Comparison of ENCODE assay signal across 8 cellular contexts in the genomic region with DNA sequence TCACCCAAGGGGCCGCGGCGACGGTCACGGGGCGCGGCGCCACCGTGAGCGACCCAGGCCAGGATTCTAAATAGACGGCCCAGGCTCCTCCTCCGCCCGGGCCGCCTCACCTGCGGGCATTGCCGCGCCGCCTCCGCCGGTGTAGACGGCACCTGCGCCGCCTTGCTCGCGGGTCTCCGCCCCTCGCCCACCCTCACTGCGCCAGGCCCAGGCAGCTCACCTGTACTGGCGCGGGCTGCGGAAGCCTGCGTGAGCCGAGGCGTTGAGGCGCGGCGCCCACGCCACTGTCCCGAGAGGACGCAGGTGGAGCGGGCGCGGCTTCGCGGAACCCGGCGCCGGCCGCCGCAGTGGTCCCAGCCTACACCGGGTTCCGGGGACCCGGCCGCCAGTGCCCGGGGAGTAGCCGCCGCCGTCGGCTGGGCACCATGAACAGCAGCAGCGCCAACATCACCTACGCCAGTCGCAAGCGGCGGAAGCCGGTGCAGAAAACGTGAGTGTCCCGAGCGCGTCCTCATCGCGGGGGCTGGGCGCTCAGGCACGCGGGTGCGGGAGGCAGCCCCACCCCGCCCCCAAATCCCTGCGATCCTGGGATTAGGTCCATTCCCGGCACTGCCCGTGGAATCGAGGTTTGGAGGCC. TPM values are rescaled to one million over a fixed set of nuclear protein-coding genes. Genes with fewer than 3 reads are reported as not detected.
DNase-seq lines count a peak whose midpoint lies in the region; ATAC-seq and TF ChIP-seq lines count a peak whose summit lies in the region.

No MANE protein-coding gene starts in this region.

- H3K79me2 ChIP-seq in OCI-LY7 (ENCODE audit: insufficient read depth, low read depth, low read length): no peaks in the 10 kb centered on the region

- peak overlapping the region; percentile 96 for H3K27ac Mint-ChIP-seq in type B pancreatic cell

- ATAC-seq in HG02938 (IDR thresholded peaks at IDR 0.05; ENCODE audit: unreplicated experiment): peak; percentile 20

- CTCF ChIA-PET in OCI-LY7 (lab: Charles Lee; ENCODE audit: unreplicated experiment): no interaction called here

- H3K4me3 ChIP-seq in OCI-LY7 (ENCODE audit: low read depth, low read length, poor library complexity, severe bottlenecking): no peak overlapping the region

- H3K9me2 ChIP-seq in OCI-LY7 (ENCODE audit: insufficient read depth, low read length): no peaks in the 10 kb centered on the region

- no peaks in the 10 kb centered on the region for H4K20me1 ChIP-seq in OCI-LY7 (ENCODE audit: insufficient read depth, low read length)

- peaks cover 7% of the 10 kb centered on the region for H3K36me3 Mint-ChIP-seq in type B pancreatic cell

- TF ChIP-seq CTCF in OCI-LY7 (conservative IDR thresholded peaks at IDR 0.05; ENCODE audit: low read length) (no peak), type B pancreatic cell (conservative IDR thresholded peaks at IDR 0.05) (no peak)

- peaks cover 28% of the 10 kb centered on the region for H3K27me3 Mint-ChIP-seq in type B pancreatic cell

- BruUV-seq in OCI-LY7 (replicated peaks; lab: Mats Ljungman, UMichigan): no TSS peak

- no peaks in the 10 kb centered on the region for H3K4me1 ChIP-seq in OCI-LY7 (ENCODE audit: insufficient read depth, low read length, poor library complexity, severe bottlenecking)

- H3K4me3 Mint-ChIP-seq in type B pancreatic cell: peak overlapping the region; percentile 92

- H3K9me3 Mint-ChIP-seq in type B pancreatic cell: peaks cover 10% of the 10 kb centered on the region

- H3K9me3 ChIP-seq in OCI-LY7 (ENCODE audit: low read length): no peaks in the 10 kb centered on the region

- H2AFZ ChIP-seq in OCI-LY7 (ENCODE audit: low read length): no peak overlapping the region

- peak overlapping the region; percentile 56; the same call in 1 of the 2 replicates for H3K4me2 ChIP-seq in OCI-LY7 (ENCODE audit: low read length)

- DNase-seq in DMS 273 (lab: John Stamatoyannopoulos, UW; ENCODE audit: unreplicated experiment): peak; percentile 55
- no peak for DNase-seq in DMS 273 treated with DMSO at 0.1 percent for 48 hours (lab: John Stamatoyannopoulos, UW)
- no peak for DNase-seq in OCI-LY7 (ENCODE audit: low spot score)
- DNase-seq in activated gamma-delta T cell treated with Interleukin-2 at 50 U/mL for 16 hours: peak; percentile 45
- peak; percentile 5 to 76 (median 48) for DNase-seq in head of caudate nucleus
- DNase-seq in pons (ENCODE audit: low spot score): peak; percentile 29
- DNase-seq in type B pancreatic cell (ENCODE audit: extremely low spot score, unreplicated experiment): peak; percentile 71

- intact Hi-C loops in OCI-LY7 (cut with micrococcal nuclease; ENCODE audit: unreplicated experiment): no loop called here
- intact Hi-C loops in head of caudate nucleus (cut with DNase I): no loop called here

- peaks cover 7% of the 10 kb centered on the region for H3K4me1 Mint-ChIP-seq in type B pancreatic cell (ENCODE audit: unreplicated experiment)

- POLR2A ChIA-PET in OCI-LY7 (lab: Charles Lee): no interaction called here

- H3K36me3 ChIP-seq in OCI-LY7 (ENCODE audit: insufficient read depth, low read length): no peaks in the 10 kb centered on the region

- H3K27ac ChIP-seq in OCI-LY7 (ENCODE audit: low read depth, low read length, poor library complexity, severe bottlenecking): no peak overlapping the region

RNA-seq across cellular contexts. Expression of gene AHR, which starts 0.5 kb away (rescaled TPM):
- not detected in 2 replicates for total RNA-seq in OCI-LY7 (2014; rRNA removed; shearing (Covaris generic))
- total RNA-seq in OCI-LY7 (2022) (not detected in 2 replicates), type B pancreatic cell (ENCODE audit: low replicate concordance) (41.0 and 66.0 TPM in 2 replicates)

Comparison
In these comparisons a context has a peak if more than half of its experiments do, and no peak if none do; other contexts are left out.
1. DNase-seq: peak in DMS 273 (single experiment), activated gamma-delta T cell treated with Interleukin-2 at 50 U/mL for 16 hours (single experiment), head of caudate nucleus (42 of 42), pons (single experiment) and type B pancreatic cell (single experiment); none in DMS 273 treated with DMSO at 0.1 percent for 48 hours (single experiment) and OCI-LY7 (single experiment).
2. RNA of gene AHR, which starts 0.5 kb away (total RNA-seq): 41.0 to 66.0 TPM in type B pancreatic cell; not detected in OCI-LY7; every median in the first group is over 10 times any median in the second.